In the genomic region with DNA sequence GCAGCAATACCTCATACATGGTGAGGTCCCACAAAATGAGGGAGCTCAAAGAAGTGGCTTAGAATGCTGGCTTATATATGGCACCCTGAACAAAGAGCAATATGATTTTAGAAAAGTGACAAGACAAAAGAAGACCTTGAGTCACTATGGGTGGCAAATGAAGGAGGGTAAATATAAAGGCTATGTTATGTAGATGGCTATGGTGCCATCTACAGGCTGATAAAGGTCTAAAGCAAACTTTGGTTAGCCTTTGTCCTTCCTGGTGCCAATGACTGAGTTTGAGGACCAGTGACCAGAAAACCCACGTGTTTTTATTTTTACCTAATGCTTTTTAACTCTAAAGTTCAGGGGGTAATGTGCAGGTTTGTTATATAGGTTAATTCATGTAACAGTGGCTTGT, we compare ENCODE assay signal across 7 cellular contexts.
DNase-seq lines count a peak whose midpoint lies in the region; ATAC-seq and TF ChIP-seq lines count a peak whose summit lies in the region.

No MANE protein-coding gene starts in this region.

- 17% methylated on average over 1 of the region's 1 CpG for WGBS in hepatocyte (ENCODE audit: low lambda C conversion rate, missing lambda C conversion rate)

- peak; percentile 36 for DNase-seq in G401 (ENCODE audit: low spot score)
- DNase-seq in SHP77 treated with DMSO at 0.1 percent for 48 hours (lab: John Stamatoyannopoulos, UW), result peak; percentile 20
- DNase-seq in hepatocyte (ENCODE audit: low spot score), result peak; percentile 30
- DNase-seq in natural killer cell treated with Interleukin-12 subunit alpha and Interleukin-12 subunit beta and Interleukin-15 and Interleukin-18, amount 100 ng/mL, for 72 hours (ENCODE audit: low spot score), result no peak

- no peak overlapping the region for H3K4me2 ChIP-seq in hepatocyte

- H3K4me3 ChIP-seq in hepatocyte, result no peak overlapping the region

- H3K36me3 Mint-ChIP-seq in natural killer cell treated with Interleukin-12 subunit alpha and Interleukin-12 subunit beta and Interleukin-15 and Interleukin-18, amount 100 ng/mL, for 72 hours, result no peaks in the 10 kb centered on the region

- H2AFZ ChIP-seq in hepatocyte, result no peak overlapping the region

- no peak overlapping the region for H3K27ac ChIP-seq in hepatocyte

- ATAC-seq in HG02798 (IDR thresholded peaks at IDR 0.05; ENCODE audit: poor library complexity, unreplicated experiment), result peak; percentile 50
- ATAC-seq in natural killer cell treated with Interleukin-12 subunit alpha and Interleukin-12 subunit beta and Interleukin-15 and Interleukin-18, amount 100 ng/mL, for 72 hours, result no peak
- ATAC-seq in HG03442 (IDR thresholded peaks at IDR 0.05; ENCODE audit: unreplicated experiment), result no peak
- no peak for ATAC-seq in GM19463 (IDR thresholded peaks at IDR 0.05; ENCODE audit: unreplicated experiment)

- H3K9me2 ChIP-seq in hepatocyte (replicated peaks; ENCODE audit: insufficient read depth), result no peaks in the 10 kb centered on the region

- no peak overlapping the region for H3K27ac Mint-ChIP-seq in natural killer cell treated with Interleukin-12 subunit alpha and Interleukin-12 subunit beta and Interleukin-15 and Interleukin-18, amount 100 ng/mL, for 72 hours

- H4K20me1 ChIP-seq in hepatocyte (ENCODE audit: insufficient read depth, poor library complexity, severe bottlenecking), result no peaks in the 10 kb centered on the region

- peaks cover 6% of the 10 kb centered on the region for H3K4me1 ChIP-seq in hepatocyte (ENCODE audit: insufficient read depth)

- no peak overlapping the region for H3K4me3 Mint-ChIP-seq in natural killer cell treated with Interleukin-12 subunit alpha and Interleukin-12 subunit beta and Interleukin-15 and Interleukin-18, amount 100 ng/mL, for 72 hours

- H3K9me3 Mint-ChIP-seq in natural killer cell treated with Interleukin-12 subunit alpha and Interleukin-12 subunit beta and Interleukin-15 and Interleukin-18, amount 100 ng/mL, for 72 hours, result peaks cover 4% of the 10 kb centered on the region

- no peaks in the 10 kb centered on the region for H3K9me3 ChIP-seq in hepatocyte (ENCODE audit: low read depth)

- no peaks in the 10 kb centered on the region for H3K27me3 ChIP-seq in hepatocyte

- TF ChIP-seq CTCF in hepatocyte (IDR thresholded peaks at IDR 0.05; ENCODE audit: poor library complexity), result peak; percentile 39

- no peaks in the 10 kb centered on the region for H3K36me3 ChIP-seq in hepatocyte (replicated peaks; ENCODE audit: insufficient read depth, low read depth)

- in situ Hi-C loops in G401 (cut with HindIII; ENCODE audit: low sequenced_read_pairs), result no loop called here

- no peaks in the 10 kb centered on the region for H3K4me1 Mint-ChIP-seq in natural killer cell treated with Interleukin-12 subunit alpha and Interleukin-12 subunit beta and Interleukin-15 and Interleukin-18, amount 100 ng/mL, for 72 hours (ENCODE audit: low read depth in 2 of 2)

- H3K79me2 ChIP-seq in hepatocyte, result no peaks in the 10 kb centered on the region

- H3K27me3 Mint-ChIP-seq in natural killer cell treated with Interleukin-12 subunit alpha and Interleukin-12 subunit beta and Interleukin-15 and Interleukin-18, amount 100 ng/mL, for 72 hours, result peaks cover 8 to 14% of the 10 kb centered on the region in 2 donors
